11 cellular contexts compared by ENCODE assay signal in genomic region chr2:157592983-157593382, GRCh38. TPM values are rescaled to one million over a fixed set of nuclear protein-coding genes. Genes with fewer than 3 reads are reported as not detected.
DNase-seq lines count a peak whose midpoint lies in the region; ATAC-seq, FAIRE-seq and TF ChIP-seq lines count a peak whose summit lies in the region.
"Had no signal": no experiment of that assay in that cellular context is flagged by ENCODE, and none has a peak within 500 bp of the region (broad histone marks: within the 10 kb centered on the region; RNA-seq: fewer than 3 reads in every experiment).

No MANE protein-coding gene starts in this region.

- no peaks in the 10 kb centered on the region for H3K36me3 ChIP-seq in K562 (ENCODE audit: control insufficient read depth, insufficient read depth, low read length)

- CTCF ChIA-PET in K562 (lab: Yijun Ruan, JAX; ENCODE audit: low intra/inter-chr PET ratio): interaction anchor here (1.5 to 1.6 kb wide), 2 partner anchors 96 to 291 kb away, joined by 4 to 8 read pairs; no protein-coding TSS in a partner anchor

- peak; percentile 42 for TF ChIP-seq CTCF in LNCAP (IDR thresholded peaks at IDR 0.05)
- TF ChIP-seq CTCF in K562 (IDR thresholded peaks at IDR 0.05 in 2 of 3, conservative IDR thresholded peaks at IDR 0.05 in 1 of 3; ENCODE audit: insufficient read depth in 2 of 3, low read depth in 1 of 3, low read length in 3 of 3): peak in 2 of 3 experiments; percentile 18 to 50; a peak in 3 of 6 replicates

- ATAC-seq in K562: no peak
- ATAC-seq: naive thymus-derived CD4-positive, alpha-beta T cell had no signal

- no peak overlapping the region for H2AFZ ChIP-seq in K562 (ENCODE audit: low read depth, low read length)

- intact Hi-C loops in K562 (cut with micrococcal nuclease): loop anchor here (2.0 to 10.0 kb wide), 3 partner anchors 94 to 422 kb away; no protein-coding TSS in a partner anchor

- H3K27me3 ChIP-seq in K562 (ENCODE audit: control insufficient read depth in 2 of 2, insufficient read depth in 2 of 2, low read length in 2 of 2): peaks cover 0 to 9% of the 10 kb centered on the region in 2 experiments; a peak in 4 of 5 replicates

- in situ Hi-C loops in K562 (cut with MboI): no loop called here

- no peak for TF ChIP-seq EP300 in K562 (IDR thresholded peaks at IDR 0.05; ENCODE audit: low read length)

- H4K20me1 ChIP-seq in K562 (replicated peaks; ENCODE audit: control insufficient read depth, insufficient read depth, low read length): no peaks in the 10 kb centered on the region

- POLR2A ChIA-PET in K562 (lab: Yijun Ruan, JAX): no interaction called here

- 0% methylated on average over 3 of the region's 3 CpGs for WGBS in K562 (ENCODE audit: insufficient coverage, low coverage, missing lambda C conversion rate)

- TF ChIP-seq POLR2A in K562 (conservative IDR thresholded peaks at IDR 0.05): no peak

- H3K9me1 ChIP-seq in K562 (ENCODE audit: control insufficient read depth, insufficient read depth, low read length): no peaks in the 10 kb centered on the region

- no peaks in the 10 kb centered on the region for H3K79me2 ChIP-seq in K562 (ENCODE audit: control insufficient read depth, insufficient read depth, low read length)

- H3K27ac ChIP-seq in K562 (ENCODE audit: extremely low read depth, low read depth, low read length): no peak overlapping the region
- H3K27ac ChIP-seq: HL-60 had no signal

- FAIRE-seq in K562 (lab: Jason Lieb, UNC): no peak

- peaks cover 0 to 5% of the 10 kb centered on the region in 2 experiments; a peak in 1 of 5 replicates for H3K4me1 ChIP-seq in K562 (replicated peaks in 1 of 2; ENCODE audit: control insufficient read depth in 2 of 2, insufficient read depth in 2 of 2, low read length in 2 of 2)

- H3K9me3 ChIP-seq in K562 (replicated peaks; ENCODE audit: control insufficient read depth, insufficient read depth, low read depth, low read length): no peaks in the 10 kb centered on the region

- H3K4me2 ChIP-seq in K562 (ENCODE audit: insufficient read depth, low read length): no peak overlapping the region

- H3K9ac ChIP-seq in K562 (ENCODE audit: insufficient read depth in 1 of 2, low read depth in 2 of 2, low read length in 2 of 2): no peak overlapping the region

- TF ChIP-seq RAD21 in K562 (CRISPR knock-in tag; conservative IDR thresholded peaks at IDR 0.05 in 1 of 2, IDR thresholded peaks at IDR 0.05 in 1 of 2): peak; percentile 16 to 58; a peak in 2 of 4 replicates

- DNase-seq in COR-L47 (lab: John Stamatoyannopoulos, UW) (peak; percentile 0), K562 (ENCODE audit: extremely low read depth in 1 of 4, low spot score in 3 of 4) (peak in 1 of 4 experiments; percentile 3), midbrain (lab: John Stamatoyannopoulos, UW) (peak; percentile 72), NCI-H226 (no peak), HK-2 (ENCODE audit: unreplicated experiment) (no peak), anterior cingulate cortex (lab: John Stamatoyannopoulos, UW) (no peak)
- DNase-seq in stimulated activated CD8-positive, alpha-beta memory T cell treated with anti-CD3 and anti-CD28 coated beads, Interleukin-4, amount 100 ng/mL, for 48 hours: no peak
- DNase-seq: aorta had no signal

- BruUV-seq in K562 (replicated peaks; lab: Mats Ljungman, UMichigan): no TSS peak

- no peak overlapping the region for H3K4me3 ChIP-seq in K562

TF ChIP-seq in K562, 482 proteins besides CTCF, POLR2A, EP300 and RAD21:
- TF ChIP-seq SMC3 (conservative IDR thresholded peaks at IDR 0.05; ENCODE audit: insufficient read depth, low read depth, low read length): 0 out of 2 replicates have a peak, but pooled peaks have one; percentile 15
- TF ChIP-seq JUN (IDR thresholded peaks at IDR 0.05; ENCODE audit: borderline replicate concordance, low read depth, low read length): no peak
- TF ChIP-seq JUN (CRISPR knock-in tag; IDR thresholded peaks at IDR 0.05; ENCODE audit: borderline replicate concordance): no peak
TF ChIP-seq in K562: peak in this region for 1.

RNA-seq across cellular contexts. Expression of gene ACVR1C, which starts 35.7 kb away (rescaled TPM):
- total RNA-seq in K562 (2011; cell fraction: chromatin; rRNA removed; ENCODE audit: low replicate concordance): 0.39 and 0.95 TPM in 2 replicates
- under 0.01 and 0.39 TPM in 2 replicates for total RNA-seq in K562 (2011; cell fraction: nucleolus; rRNA removed)
- total RNA-seq in K562 (2011; cell fraction: nucleoplasm; rRNA removed): 0.29 and 0.31 TPM in 2 replicates
- total RNA-seq in K562 (2014; rRNA removed): 0.05 and 0.29 TPM in 2 replicates
- 0.26 and 0.33 TPM in 2 replicates for total RNA-seq in K562 (2014; rRNA removed; fragmentation: Illumina TruSeq; extraction: Trizol)
- total RNA-seq in K562 (2015; rRNA removed; fragmentation: Illumina TruSeq; extraction: Trizol): 0.14 and 0.19 TPM in 2 replicates
- total RNA-seq in K562 (2021): 0.36 and 0.58 TPM in 2 replicates
- 0.15 and 0.28 TPM in 2 replicates for polyA plus RNA-seq in K562 (2011; rRNA removed)
- 0.06 and 0.09 TPM in 2 replicates for polyA plus RNA-seq in K562 (2011; cell fraction: cytosol; rRNA removed)
- polyA plus RNA-seq in K562 (2011; cell fraction: nucleus; rRNA removed): 0.23 and 0.44 TPM in 2 replicates
- 0.22 and 0.57 TPM in 2 replicates for polyA plus RNA-seq in K562 (2012)
- polyA plus RNA-seq in K562 (2014; fragmentation: Illumina TruSeq; extraction: Trizol): 0.21 and 0.44 TPM in 2 replicates
- polyA plus RNA-seq in K562 (2014; fragmentation: Nextera tagmentation; extraction: Ambion mirVana): under 1 TPM; 0.21 to 0.32 TPM
- 0.03 and 0.38 TPM in 2 replicates for polyA plus RNA-seq in K562 (2014; rRNA removed)
- polyA minus RNA-seq in K562 (2011; rRNA and poly(A)+ RNA removed): 0.56 and 1.3 TPM in 2 replicates
- 0.19 TPM in 1 of 2 replicates, not detected in the other for polyA minus RNA-seq in K562 (2011; cell fraction: cytosol; rRNA and poly(A)+ RNA removed)
- polyA minus RNA-seq in K562 (2011; cell fraction: nucleus; rRNA and poly(A)+ RNA removed): 0.13 and 0.22 TPM in 2 replicates

Comparison
In these comparisons a context has a peak if more than half of its experiments do, and no peak if none do; other contexts are left out.
1. DNase-seq: peak in COR-L47 (single experiment) and midbrain (single experiment); none in NCI-H226 (single experiment), HK-2 (single experiment), stimulated activated CD8-positive, alpha-beta memory T cell treated with anti-CD3 and anti-CD28 coated beads, Interleukin-4, amount 100 ng/mL, for 48 hours (single experiment) and anterior cingulate cortex (0 of 58).